In genomic region chr15:68363353-68363752, GRCh38 we compare ENCODE assay signal across 29 cellular contexts.
DNase-seq lines count a peak whose midpoint lies in the region; ATAC-seq and TF ChIP-seq lines count a peak whose summit lies in the region.
"Had no signal": no experiment of that assay in that cellular context is flagged by ENCODE, and none has a peak within 500 bp of the region (broad histone marks: within the 10 kb centered on the region; RNA-seq: fewer than 3 reads in every experiment).

No MANE protein-coding gene starts in this region.

- no peaks in the 10 kb centered on the region for H3K79me2 ChIP-seq in GM23248 (ENCODE audit: insufficient read depth)

- WGBS in GM23248 (ENCODE audit: low coverage in 1 of 2, low lambda C conversion rate in 2 of 2, missing lambda C conversion rate in 2 of 2), 2 experiments: 85 to 94% methylated on average over 2 of the region's 2 CpGs

- H4K20me1 ChIP-seq in GM23248 (ENCODE audit: insufficient read depth): no peaks in the 10 kb centered on the region

- no peaks in the 10 kb centered on the region for H3K27me3 ChIP-seq in GM23248 (replicated peaks; ENCODE audit: insufficient read depth)
- no peaks in the 10 kb centered on the region for H3K27me3 ChIP-seq in brain microvascular endothelial cell (replicated peaks)
- H3K27me3 ChIP-seq in gastrocnemius medialis: no peaks in the 10 kb centered on the region
- H3K27me3 ChIP-seq: left lung had no signal

- H3K4me3 ChIP-seq in GM23248 (no peak overlapping the region), brain microvascular endothelial cell (ENCODE audit: low read depth, low read length) (no peak overlapping the region), gastrocnemius medialis (no peak overlapping the region)
- H3K4me3 ChIP-seq: esophagus squamous epithelium, gastroesophageal sphincter, left lung had no signal

- DNase-seq in A172 (ENCODE audit: low spot score) (peak; percentile 69), GM23248 (peak; percentile 14), brain microvascular endothelial cell (peak; percentile 54), gastrocnemius medialis (no peak), NCI-H1092 (lab: John Stamatoyannopoulos, UW) (no peak), activated T-cell treated with anti-CD3 and anti-CD28 coated beads for 4 hours (no peak)
- DNase-seq: activated B cell treated with CpG ODN at 0.5 μM for 24 hours; activated naive CD4-positive, alpha-beta T cell treated with anti-CD3 and anti-CD28 coated beads, Interleukin-2, amount 50 U/mL, for 16 hours; Caco-2; central memory CD4-positive, alpha-beta T cell; DMS79; endodermal cell; esophagus squamous epithelium; GF-D8; left lung; naive thymus-derived CD4-positive, alpha-beta T cell; NCI-H1417; small intestine; stimulated activated CD4-positive, alpha-beta T cell treated with anti-CD3 and anti-CD28 coated beads, Interleukin-1b, Interleukin-23, amount 100 ng/mL, for 48 hours; stimulated activated CD8-positive, alpha-beta memory T cell treated with anti-CD3 and anti-CD28 coated beads, Interleukin-4, amount 100 ng/mL, for 48 hours; stimulated activated naive CD8-positive, alpha-beta T cell treated with anti-CD3 and anti-CD28 coated beads, Interleukin-15, amount 100 ng/mL, for 72 hours; T-helper 9 cell; trophoblast cell had no signal

- no peak overlapping the region for H3K27ac Mint-ChIP-seq in activated T-helper 17 cell treated with anti-CD3 and anti-CD28 coated beads, Interleukin-2, amount 50 U/mL, for 72 hours
- H3K27ac Mint-ChIP-seq: activated B cell treated with CpG ODN at 0.5 μM for 24 hours; dendritic cell treated with granulocyte-macrophage colony-stimulating factor and Interleukin-4, amounts not matched to agents 40 ng/mL and 50 ng/mL, for 4 days; endodermal cell; mesothelial cell of epicardium; naive thymus-derived CD4-positive, alpha-beta T cell; stimulated activated naive CD8-positive, alpha-beta T cell treated with anti-CD3 and anti-CD28 coated beads, Interleukin-15, amount 100 ng/mL, for 72 hours had no signal

- H3K9me2 ChIP-seq in GM23248 (ENCODE audit: insufficient read depth): peaks cover 11% of the 10 kb centered on the region; the same call in 1 of the 2 replicates

- no peaks in the 10 kb centered on the region for H3K36me3 Mint-ChIP-seq in activated T-helper 17 cell treated with anti-CD3 and anti-CD28 coated beads, Interleukin-2, amount 50 U/mL, for 72 hours (ENCODE audit: low read depth)
- H3K36me3 Mint-ChIP-seq: mesothelial cell of epicardium; naive thymus-derived CD4-positive, alpha-beta T cell had no signal

- H3F3A ChIP-seq in GM23248 (ENCODE audit: insufficient read depth): peaks cover 24% of the 10 kb centered on the region

- H3K9me3 ChIP-seq in GM23248 (ENCODE audit: low read depth) (no peaks in the 10 kb centered on the region), gastrocnemius medialis (no peaks in the 10 kb centered on the region)
- H3K9me3 ChIP-seq: Caco-2, esophagus squamous epithelium, gastroesophageal sphincter, left lung had no signal

- TF ChIP-seq POLR2A in gastrocnemius medialis (IDR thresholded peaks at IDR 0.05): no peak

- ATAC-seq in gastrocnemius medialis: no peak
- no peak for ATAC-seq in HG03571 (IDR thresholded peaks at IDR 0.05; ENCODE audit: unreplicated experiment)
- no peak for ATAC-seq in activated T-helper 17 cell treated with anti-CD3 and anti-CD28 coated beads, Interleukin-2, amount 50 U/mL, for 72 hours (replicated peaks)
- ATAC-seq: gastroesophageal sphincter; left lung; naive thymus-derived CD4-positive, alpha-beta T cell; stimulated activated naive CD8-positive, alpha-beta T cell treated with anti-CD3 and anti-CD28 coated beads, Interleukin-15, amount 100 ng/mL, for 72 hours had no signal

- no peak overlapping the region for H3K4me2 ChIP-seq in GM23248 (ENCODE audit: unreplicated experiment)

- H3K4me1 ChIP-seq in GM23248 (ENCODE audit: insufficient read depth): peaks cover 16% of the 10 kb centered on the region
- H3K4me1 ChIP-seq in gastrocnemius medialis: peaks cover 42 to 50% of the 10 kb centered on the region in 2 donors
- H3K4me1 ChIP-seq: Caco-2 had no signal

- intact Hi-C loops in gastrocnemius medialis (cut with DNase I; ENCODE audit: low total_unique reads): no loop called here

- H3K4me1 Mint-ChIP-seq in activated T-helper 17 cell treated with anti-CD3 and anti-CD28 coated beads, Interleukin-2, amount 50 U/mL, for 72 hours: peaks cover 5% of the 10 kb centered on the region
- H3K4me1 Mint-ChIP-seq: mesothelial cell of epicardium had no signal

- H3K9me3 Mint-ChIP-seq in activated T-helper 17 cell treated with anti-CD3 and anti-CD28 coated beads, Interleukin-2, amount 50 U/mL, for 72 hours: no peaks in the 10 kb centered on the region
- H3K9me3 Mint-ChIP-seq: activated B cell treated with CpG ODN at 0.5 μM for 24 hours; dendritic cell treated with granulocyte-macrophage colony-stimulating factor and Interleukin-4, amounts not matched to agents 40 ng/mL and 50 ng/mL, for 4 days; endodermal cell; mesothelial cell of epicardium; naive thymus-derived CD4-positive, alpha-beta T cell; stimulated activated naive CD8-positive, alpha-beta T cell treated with anti-CD3 and anti-CD28 coated beads, Interleukin-15, amount 100 ng/mL, for 72 hours had no signal

- no peak overlapping the region for H2AFZ ChIP-seq in GM23248

- H3K4me3 Mint-ChIP-seq in activated T-helper 17 cell treated with anti-CD3 and anti-CD28 coated beads, Interleukin-2, amount 50 U/mL, for 72 hours: no peak overlapping the region
- H3K4me3 Mint-ChIP-seq: activated B cell treated with CpG ODN at 0.5 μM for 24 hours; dendritic cell treated with granulocyte-macrophage colony-stimulating factor and Interleukin-4, amounts not matched to agents 40 ng/mL and 50 ng/mL, for 4 days; endodermal cell; mesothelial cell of epicardium; naive thymus-derived CD4-positive, alpha-beta T cell; stimulated activated naive CD8-positive, alpha-beta T cell treated with anti-CD3 and anti-CD28 coated beads, Interleukin-15, amount 100 ng/mL, for 72 hours had no signal

- in situ Hi-C loops in GM23248 (cut with MboI) (no loop called here), brain microvascular endothelial cell (cut with HindIII; ENCODE audit: low pct_ligation_motif_present, low sequenced_read_pairs) (no loop called here), gastrocnemius medialis (cut with MboI; ENCODE audit: low sequenced_read_pairs in 4 of 4) (no loop called here)

- H3K36me3 ChIP-seq in GM23248 (ENCODE audit: low read depth) (peaks cover 65% of the 10 kb centered on the region), brain microvascular endothelial cell (replicated peaks) (peaks cover 39% of the 10 kb centered on the region), gastrocnemius medialis (no peaks in the 10 kb centered on the region)
- H3K36me3 ChIP-seq: esophagus squamous epithelium, gastroesophageal sphincter, left lung had no signal

- no peak overlapping the region for H3K9ac ChIP-seq in GM23248

- H3K27ac ChIP-seq in GM23248: 0 out of 2 replicates have a peak overlapping the region, but pooled peaks have one; percentile 0
- peak overlapping the region; percentile 44 for H3K27ac ChIP-seq in brain microvascular endothelial cell
- H3K27ac ChIP-seq in gastrocnemius medialis: peak overlapping the region; percentile 58 to 67 (median 67)
- H3K27ac ChIP-seq: C4-2B had no signal

- no peaks in the 10 kb centered on the region for H3K27me3 Mint-ChIP-seq in activated T-helper 17 cell treated with anti-CD3 and anti-CD28 coated beads, Interleukin-2, amount 50 U/mL, for 72 hours
- H3K27me3 Mint-ChIP-seq: stimulated activated naive CD8-positive, alpha-beta T cell treated with anti-CD3 and anti-CD28 coated beads, Interleukin-15, amount 100 ng/mL, for 72 hours had no signal

- no peak for TF ChIP-seq CTCF in brain microvascular endothelial cell (IDR thresholded peaks at IDR 0.05; ENCODE audit: low read depth, low read length, missing control alignments)
- TF ChIP-seq CTCF in gastrocnemius medialis (IDR thresholded peaks at IDR 0.05 in 4 of 5, conservative IDR thresholded peaks at IDR 0.05 in 1 of 5): no peak

Comparison
In these comparisons a context has a peak if more than half of its experiments do, and no peak if none do; other contexts are left out.
1. DNase-seq: peak in A172 (single experiment), GM23248 (single experiment) and brain microvascular endothelial cell (single experiment); none in gastrocnemius medialis (0 of 2), NCI-H1092 (single experiment) and activated T-cell treated with anti-CD3 and anti-CD28 coated beads for 4 hours (single experiment).
2. H3K27ac ChIP-seq: peak in every context shown above with its lines; median percentile 67 in gastrocnemius medialis; 44 in brain microvascular endothelial cell; 0 in GM23248.